ENCODE assay signal across 11 cellular contexts in the genomic region with DNA sequence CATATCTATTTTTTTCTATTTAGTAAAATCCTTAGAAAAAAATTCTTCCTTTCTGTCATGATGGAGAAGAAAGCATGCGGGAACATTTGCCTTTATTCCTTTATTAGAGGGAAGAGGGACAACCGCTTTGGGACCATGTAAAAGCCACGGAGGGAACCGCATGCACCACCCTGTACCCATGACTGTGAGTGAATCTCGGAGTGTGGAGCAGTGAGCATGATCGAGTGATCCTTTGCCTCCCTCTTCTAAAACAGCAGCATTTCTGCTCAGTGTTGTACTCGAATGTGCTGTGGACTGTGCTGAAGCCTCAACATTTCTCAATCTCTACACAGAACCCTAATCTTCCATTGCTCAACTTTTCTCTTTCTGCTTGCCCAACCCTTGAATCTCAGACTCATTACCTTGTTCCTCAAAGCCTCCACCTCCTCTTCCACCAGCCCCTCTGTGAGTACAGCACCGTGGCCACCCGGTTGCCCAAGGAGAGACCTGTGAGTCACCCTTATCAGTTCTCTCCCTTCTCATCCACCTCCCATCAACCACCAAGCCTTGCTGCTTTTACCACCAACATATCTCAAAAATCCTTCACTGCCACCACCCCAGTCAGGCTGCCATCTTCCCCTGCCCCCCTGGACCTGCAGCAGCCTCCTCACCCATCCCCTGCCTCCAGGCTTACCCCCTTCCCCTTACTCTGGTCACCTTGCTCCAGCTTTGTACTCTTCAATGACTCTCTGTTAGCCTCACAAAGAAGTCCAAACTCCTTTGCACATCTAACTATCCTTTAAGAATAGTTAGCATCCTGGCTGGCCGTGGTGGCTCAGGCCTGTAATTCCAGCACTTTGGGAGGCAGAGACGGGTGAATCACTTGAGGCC.
DNase-seq lines count a peak whose midpoint lies in the region; ATAC-seq and TF ChIP-seq lines count a peak whose summit lies in the region.
"Had no signal": no experiment of that assay in that cellular context is flagged by ENCODE, and none has a peak within 500 bp of the region (broad histone marks: within the 10 kb centered on the region; RNA-seq: fewer than 3 reads in every experiment).

No MANE protein-coding gene starts in this region.

- DNase-seq in activated naive CD4-positive, alpha-beta T cell treated with anti-CD3 and anti-CD28 coated beads, Interleukin-2, amount 50 U/mL, for 72 hours (ENCODE audit: low spot score in 2 of 2): no peak
- no peak for DNase-seq in activated naive CD4-positive, alpha-beta T cell (lab: John Stamatoyannopoulos, UW)
- DNase-seq in SIG-M5 treated with dmso at 0.1 percent for 504 hours (lab: John Stamatoyannopoulos, UW; ENCODE audit: unreplicated experiment) (peak; percentile 99), fibroblast of pulmonary artery (ENCODE audit: low read depth) (peak; percentile 67)
- peak; percentile 13 for DNase-seq in stimulated activated naive B cell treated with anti-CD40 and anti-IgM and Interleukin-4, amounts not matched to agents 10 μg/mL and 1 μg/mL and 100 μg/mL, for 72 hours
- DNase-seq in effector memory CD4-positive, alpha-beta T cell: no peak
- DNase-seq: activated CD4-positive, CD25-positive, alpha-beta regulatory T cell treated with anti-CD3 and anti-CD28 coated beads, Interleukin-2, amount 50 U/mL, for 72 hours; BE2C; pancreas had no signal

- peaks cover 31 to 33% of the 10 kb centered on the region in 2 donors for H3K4me1 Mint-ChIP-seq in stimulated activated naive B cell treated with anti-CD40 and anti-IgM and Interleukin-4, amounts not matched to agents 10 μg/mL and 1 μg/mL and 100 μg/mL, for 72 hours

- H3K4me3 ChIP-seq in fibroblast of pulmonary artery (replicated peaks; ENCODE audit: low read depth, low read length): no peak overlapping the region
- no peak overlapping the region for H3K4me3 ChIP-seq in effector memory CD4-positive, alpha-beta T cell (ENCODE audit: insufficient read depth, low read depth, low read length, poor library complexity, severe bottlenecking)
- H3K4me3 ChIP-seq: pancreas had no signal

- no peaks in the 10 kb centered on the region for H3K9me3 Mint-ChIP-seq in activated naive CD4-positive, alpha-beta T cell treated with anti-CD3 and anti-CD28 coated beads, Interleukin-2, amount 50 U/mL, for 72 hours
- no peaks in the 10 kb centered on the region for H3K9me3 Mint-ChIP-seq in stimulated activated naive B cell treated with anti-CD40 and anti-IgM and Interleukin-4, amounts not matched to agents 10 μg/mL and 1 μg/mL and 100 μg/mL, for 72 hours

- TF ChIP-seq CTCF in fibroblast of pulmonary artery (IDR thresholded peaks at IDR 0.05; ENCODE audit: low read length, missing control alignments): no peak

- peak; percentile 55 to 69 for ATAC-seq in activated naive CD4-positive, alpha-beta T cell treated with anti-CD3 and anti-CD28 coated beads, Interleukin-2, amount 50 U/mL, for 72 hours
- peak; percentile 83 to 92 for ATAC-seq in stimulated activated naive B cell treated with anti-CD40 and anti-IgM and Interleukin-4, amounts not matched to agents 10 μg/mL and 1 μg/mL and 100 μg/mL, for 72 hours (replicated peaks)
- ATAC-seq in GM18907 (IDR thresholded peaks at IDR 0.05; ENCODE audit: unreplicated experiment) (no peak), GM21360 (IDR thresholded peaks at IDR 0.05; ENCODE audit: unreplicated experiment) (no peak)

- H3K27me3 Mint-ChIP-seq in stimulated activated naive B cell treated with anti-CD40 and anti-IgM and Interleukin-4, amounts not matched to agents 10 μg/mL and 1 μg/mL and 100 μg/mL, for 72 hours: no peaks in the 10 kb centered on the region

- H3K36me3 ChIP-seq in effector memory CD4-positive, alpha-beta T cell (ENCODE audit: control insufficient read depth, insufficient read depth, low read length): no peaks in the 10 kb centered on the region
- H3K36me3 ChIP-seq: BE2C, pancreas had no signal

- H3K9me3 ChIP-seq in effector memory CD4-positive, alpha-beta T cell (ENCODE audit: control insufficient read depth, low read length): no peaks in the 10 kb centered on the region
- H3K9me3 ChIP-seq: BE2C, pancreas had no signal

- H3K36me3 Mint-ChIP-seq in activated naive CD4-positive, alpha-beta T cell treated with anti-CD3 and anti-CD28 coated beads, Interleukin-2, amount 50 U/mL, for 72 hours: no peaks in the 10 kb centered on the region
- peaks cover 8 to 15% of the 10 kb centered on the region in 2 donors for H3K36me3 Mint-ChIP-seq in stimulated activated naive B cell treated with anti-CD40 and anti-IgM and Interleukin-4, amounts not matched to agents 10 μg/mL and 1 μg/mL and 100 μg/mL, for 72 hours

- H3K4me1 ChIP-seq in effector memory CD4-positive, alpha-beta T cell (ENCODE audit: control insufficient read depth, insufficient read depth, low read length, poor library complexity, severe bottlenecking): peaks cover 3% of the 10 kb centered on the region
- H3K4me1 ChIP-seq: BE2C, pancreas had no signal

- no peak overlapping the region for H3K27ac Mint-ChIP-seq in activated naive CD4-positive, alpha-beta T cell treated with anti-CD3 and anti-CD28 coated beads, Interleukin-2, amount 50 U/mL, for 72 hours
- H3K27ac Mint-ChIP-seq in stimulated activated naive B cell treated with anti-CD40 and anti-IgM and Interleukin-4, amounts not matched to agents 10 μg/mL and 1 μg/mL and 100 μg/mL, for 72 hours: peak overlapping the region; percentile 48

- no peak overlapping the region for H3K4me3 Mint-ChIP-seq in stimulated activated naive B cell treated with anti-CD40 and anti-IgM and Interleukin-4, amounts not matched to agents 10 μg/mL and 1 μg/mL and 100 μg/mL, for 72 hours

- H3K27ac ChIP-seq in effector memory CD4-positive, alpha-beta T cell (ENCODE audit: insufficient read depth, low read length, poor library complexity, severe bottlenecking): no peak overlapping the region
- H3K27ac ChIP-seq: pancreas had no signal

- H3K27me3 ChIP-seq in effector memory CD4-positive, alpha-beta T cell (replicated peaks; ENCODE audit: control insufficient read depth, insufficient read depth, low read length, poor library complexity, severe bottlenecking): no peaks in the 10 kb centered on the region
- H3K27me3 ChIP-seq: BE2C, pancreas had no signal

Comparison
In these comparisons a context has a peak if more than half of its experiments do, and no peak if none do; other contexts are left out.
1. ATAC-seq: peak in activated naive CD4-positive, alpha-beta T cell treated with anti-CD3 and anti-CD28 coated beads, Interleukin-2, amount 50 U/mL, for 72 hours (2 of 2) and stimulated activated naive B cell treated with anti-CD40 and anti-IgM and Interleukin-4, amounts not matched to agents 10 μg/mL and 1 μg/mL and 100 μg/mL, for 72 hours (2 of 2); none in GM18907 (single experiment) and GM21360 (single experiment).
2. DNase-seq: peak in SIG-M5 treated with dmso at 0.1 percent for 504 hours (single experiment), fibroblast of pulmonary artery (single experiment) and stimulated activated naive B cell treated with anti-CD40 and anti-IgM and Interleukin-4, amounts not matched to agents 10 μg/mL and 1 μg/mL and 100 μg/mL, for 72 hours (single experiment); none in activated naive CD4-positive, alpha-beta T cell treated with anti-CD3 and anti-CD28 coated beads, Interleukin-2, amount 50 U/mL, for 72 hours (0 of 2), activated naive CD4-positive, alpha-beta T cell (0 of 4) and effector memory CD4-positive, alpha-beta T cell (0 of 3).